Comparison of ENCODE assay signal across 19 cellular contexts in the genomic region with DNA sequence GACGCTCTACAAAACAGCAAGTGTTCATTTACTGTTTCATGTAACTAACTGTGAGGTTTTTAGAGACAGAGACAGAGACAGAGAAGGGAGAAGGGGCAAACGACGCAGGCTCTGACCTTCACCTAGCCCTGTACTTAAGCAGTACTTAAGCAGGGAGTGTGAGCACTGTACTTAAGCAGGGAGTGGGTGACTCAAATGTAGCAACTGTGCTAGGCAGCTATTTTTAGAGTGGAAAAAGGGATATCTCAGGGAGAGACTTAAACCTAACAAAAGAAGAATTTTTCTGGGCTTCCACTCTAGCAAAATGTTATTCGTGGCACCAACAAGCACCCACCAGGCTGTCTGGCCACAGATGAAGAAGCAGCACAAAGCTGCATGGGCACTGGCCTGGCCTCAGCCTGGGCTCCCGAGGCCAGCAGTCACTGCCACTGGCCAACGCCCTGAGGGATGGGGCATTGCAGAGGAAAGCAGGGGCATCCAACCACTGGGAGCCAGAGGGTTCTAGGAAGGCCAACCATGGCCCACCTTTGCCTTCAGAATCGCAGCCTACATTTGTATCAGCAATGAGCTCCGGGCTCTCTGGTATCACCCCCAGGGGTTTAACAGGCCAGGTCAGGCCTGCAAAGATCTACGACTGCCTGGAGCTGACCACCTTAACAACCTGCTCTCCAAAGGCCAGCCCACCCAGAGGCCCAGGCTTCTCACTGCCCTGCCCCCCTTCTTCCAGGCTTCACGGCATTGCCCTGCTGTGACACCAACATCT.
A peak's percentile ranks its signal among the peaks of the same experiment; 100 is the strongest.
DNase-seq lines count a peak whose midpoint lies in the region; ATAC-seq and TF ChIP-seq lines count a peak whose summit lies in the region.
"Had no signal": no experiment of that assay in that cellular context is flagged by ENCODE, and none has a peak within 500 bp of the region (broad histone marks: within the 10 kb centered on the region; RNA-seq: fewer than 3 reads in every experiment).

No MANE protein-coding gene starts in this region.

- ATAC-seq in activated CD8-positive, alpha-beta memory T cell treated with anti-CD3 and anti-CD28 coated beads, Interleukin-2, amount 10 ng/mL, durations not matched to agents 7 days and 5 days, result no peak
- no peak for ATAC-seq in activated T-helper 17 cell treated with anti-CD3 and anti-CD28 coated beads, Interleukin-2, amount 50 U/mL, for 72 hours (replicated peaks)
- ATAC-seq: activated CD4-positive, CD25-positive, alpha-beta regulatory T cell treated with anti-CD3 and anti-CD28 coated beads, Interleukin-2, amount 50 U/mL, for 24 hours; left colon had no signal

- peak; percentile 9 for DNase-seq in activated CD8-positive, alpha-beta memory T cell treated with anti-CD3 and anti-CD28 coated beads, Interleukin-2, amount 10 ng/mL, durations not matched to agents 7 days and 5 days
- DNase-seq in activated CD8-positive, alpha-beta memory T cell treated with anti-CD3 and anti-CD28 coated beads, Interleukin-2, amount 50 U/mL, for 48 hours, result no peak
- DNase-seq in cardiac septum (ENCODE audit: low spot score) (peak; percentile 55), nephron progenitor cell (no peak), DMS 273 (lab: John Stamatoyannopoulos, UW; ENCODE audit: unreplicated experiment) (no peak), esophagus muscularis mucosa (ENCODE audit: extremely low spot score) (no peak), NCI-H2081 treated with DMSO at 0.1 percent for 48 hours (lab: John Stamatoyannopoulos, UW) (no peak)
- DNase-seq: adrenal gland, foreskin keratinocyte, GDM1, left colon, NCI-H1436 treated with DMSO at 0.1 percent for 48 hours, ovary had no signal

- TF ChIP-seq CTCF in nephron progenitor cell (IDR thresholded peaks at IDR 0.05) (no peak), esophagus muscularis mucosa (IDR thresholded peaks at IDR 0.05) (no peak)

- no peaks in the 10 kb centered on the region for H3K36me3 Mint-ChIP-seq in activated CD8-positive, alpha-beta memory T cell treated with anti-CD3 and anti-CD28 coated beads, Interleukin-2, amount 10 ng/mL, durations not matched to agents 7 days and 5 days
- H3K36me3 Mint-ChIP-seq in nephron progenitor cell (ENCODE audit: low read depth), result no peaks in the 10 kb centered on the region
- H3K36me3 Mint-ChIP-seq in activated T-helper 17 cell treated with anti-CD3 and anti-CD28 coated beads, Interleukin-2, amount 50 U/mL, for 72 hours (ENCODE audit: low read depth), result no peaks in the 10 kb centered on the region

- no peak overlapping the region for H3K4me3 Mint-ChIP-seq in activated CD8-positive, alpha-beta memory T cell treated with anti-CD3 and anti-CD28 coated beads, Interleukin-2, amount 10 ng/mL, durations not matched to agents 7 days and 5 days
- H3K4me3 Mint-ChIP-seq in nephron progenitor cell, result no peak overlapping the region
- H3K4me3 Mint-ChIP-seq in activated T-helper 17 cell treated with anti-CD3 and anti-CD28 coated beads, Interleukin-2, amount 50 U/mL, for 72 hours, result no peak overlapping the region

- CTCF ChIA-PET in activated CD8-positive, alpha-beta memory T cell treated with anti-CD3 and anti-CD28 coated beads, Interleukin-2, amount 10 ng/mL, durations not matched to agents 7 days and 5 days (lab: Charles Lee), result no interaction called here

- H3K27ac Mint-ChIP-seq in activated CD8-positive, alpha-beta memory T cell treated with anti-CD3 and anti-CD28 coated beads, Interleukin-2, amount 10 ng/mL, durations not matched to agents 7 days and 5 days, result no peak overlapping the region
- peak overlapping the region; percentile 44 for H3K27ac Mint-ChIP-seq in nephron progenitor cell
- H3K27ac Mint-ChIP-seq in activated T-helper 17 cell treated with anti-CD3 and anti-CD28 coated beads, Interleukin-2, amount 50 U/mL, for 72 hours, result no peak overlapping the region
- H3K27ac Mint-ChIP-seq: activated T-helper 2 cell treated with anti-CD3 and anti-CD28 coated beads, Interferon-gamma antibody, Interleukin-2, Interleukin-4, amounts not matched to agents 10 μg/mL and 5 μg/mL and 100 μg/mL, durations not matched to agents 14 hours and 24 hours and 36 hours had no signal

- peaks cover 0 to 24% (median 23%) of the 10 kb centered on the region in 4 donors for H3K4me1 ChIP-seq in esophagus muscularis mucosa
- H3K4me1 ChIP-seq: adrenal gland, foreskin keratinocyte had no signal

- TF ChIP-seq EP300 in esophagus muscularis mucosa (IDR thresholded peaks at IDR 0.05), result no peak

- H3K36me3 ChIP-seq in esophagus muscularis mucosa, result no peaks in the 10 kb centered on the region
- H3K36me3 ChIP-seq: adrenal gland, ovary had no signal

- H3K4me3 ChIP-seq in esophagus muscularis mucosa, result no peak overlapping the region
- H3K4me3 ChIP-seq: adrenal gland, GM12878, ovary, SK-N-MC had no signal

- TF ChIP-seq POLR2A in esophagus muscularis mucosa (IDR thresholded peaks at IDR 0.05; ENCODE audit: low read depth), result no peak

- intact Hi-C loops in cardiac septum (cut with DNase I), result no loop called here
- intact Hi-C loops in esophagus muscularis mucosa (cut with DNase I), result no loop called here

- no peaks in the 10 kb centered on the region for H3K4me1 Mint-ChIP-seq in activated CD8-positive, alpha-beta memory T cell treated with anti-CD3 and anti-CD28 coated beads, Interleukin-2, amount 10 ng/mL, durations not matched to agents 7 days and 5 days
- peaks cover 74% of the 10 kb centered on the region for H3K4me1 Mint-ChIP-seq in nephron progenitor cell
- H3K4me1 Mint-ChIP-seq in activated T-helper 17 cell treated with anti-CD3 and anti-CD28 coated beads, Interleukin-2, amount 50 U/mL, for 72 hours, result no peaks in the 10 kb centered on the region

- H3K27ac ChIP-seq in esophagus muscularis mucosa (replicated peaks in 1 of 4), result no peak overlapping the region
- H3K27ac ChIP-seq: 22Rv1, adrenal gland, foreskin keratinocyte, ovary, SK-N-MC had no signal

- no peaks in the 10 kb centered on the region for H3K9me3 Mint-ChIP-seq in activated CD8-positive, alpha-beta memory T cell treated with anti-CD3 and anti-CD28 coated beads, Interleukin-2, amount 10 ng/mL, durations not matched to agents 7 days and 5 days (ENCODE audit: low read depth)
- no peaks in the 10 kb centered on the region for H3K9me3 Mint-ChIP-seq in nephron progenitor cell
- H3K9me3 Mint-ChIP-seq in activated T-helper 17 cell treated with anti-CD3 and anti-CD28 coated beads, Interleukin-2, amount 50 U/mL, for 72 hours, result no peaks in the 10 kb centered on the region
- H3K9me3 Mint-ChIP-seq: activated T-helper 2 cell treated with anti-CD3 and anti-CD28 coated beads, Interferon-gamma antibody, Interleukin-2, Interleukin-4, amounts not matched to agents 10 μg/mL and 5 μg/mL and 100 μg/mL, durations not matched to agents 14 hours and 24 hours and 36 hours had no signal

- H3K9me3 ChIP-seq in esophagus muscularis mucosa, result no peaks in the 10 kb centered on the region
- H3K9me3 ChIP-seq: adrenal gland, ovary had no signal

- H3K27me3 Mint-ChIP-seq in activated CD8-positive, alpha-beta memory T cell treated with anti-CD3 and anti-CD28 coated beads, Interleukin-2, amount 10 ng/mL, durations not matched to agents 7 days and 5 days, result no peaks in the 10 kb centered on the region
- H3K27me3 Mint-ChIP-seq in nephron progenitor cell (ENCODE audit: low read depth, poor library complexity), result peaks cover 6% of the 10 kb centered on the region
- H3K27me3 Mint-ChIP-seq in activated T-helper 17 cell treated with anti-CD3 and anti-CD28 coated beads, Interleukin-2, amount 50 U/mL, for 72 hours, result peaks cover 5% of the 10 kb centered on the region

- H3K27me3 ChIP-seq in esophagus muscularis mucosa, result no peaks in the 10 kb centered on the region
- H3K27me3 ChIP-seq: adrenal gland, ovary had no signal

- WGBS in esophagus muscularis mucosa, result 79% methylated on average over 7 of the region's 10 CpGs

Comparison
In these comparisons a context has a peak if more than half of its experiments do, and no peak if none do; other contexts are left out.
1. DNase-seq: peak in activated CD8-positive, alpha-beta memory T cell treated with anti-CD3 and anti-CD28 coated beads, Interleukin-2, amount 10 ng/mL, durations not matched to agents 7 days and 5 days (single experiment) and cardiac septum (single experiment); none in activated CD8-positive, alpha-beta memory T cell treated with anti-CD3 and anti-CD28 coated beads, Interleukin-2, amount 50 U/mL, for 48 hours (single experiment), nephron progenitor cell (single experiment), DMS 273 (single experiment), esophagus muscularis mucosa (single experiment) and NCI-H2081 treated with DMSO at 0.1 percent for 48 hours (single experiment).